In the genomic region with DNA sequence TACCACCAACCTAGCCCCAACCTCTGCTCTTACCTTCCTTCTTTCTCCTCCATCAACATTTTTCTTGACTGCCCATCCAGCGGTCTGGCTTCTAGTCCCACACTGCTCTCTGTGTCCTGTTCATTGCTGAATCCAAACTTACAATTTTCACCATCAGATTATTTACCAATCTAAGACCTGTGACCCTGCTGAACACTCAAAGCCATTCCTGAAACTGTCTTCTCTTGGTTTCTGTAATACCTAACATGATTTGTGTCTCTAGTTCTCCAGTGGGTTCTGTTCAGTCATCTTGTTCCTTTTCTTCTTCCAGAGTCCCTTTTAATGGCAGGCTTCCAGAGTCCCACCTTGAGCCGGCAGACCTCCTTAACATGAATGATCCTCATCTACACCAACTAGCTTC, we compare ENCODE assay signal across 1 cellular context.
TF ChIP-seq lines count a peak whose summit lies in the region.

No MANE protein-coding gene starts in this region.

TF ChIP-seq in GM12878, 131 proteins besides CTCF, POLR2A, EP300 and RAD21 (continued from another document):
- TF ChIP-seq NKRF (conservative IDR thresholded peaks at IDR 0.05), result no peak
- TF ChIP-seq, protein P1, sequence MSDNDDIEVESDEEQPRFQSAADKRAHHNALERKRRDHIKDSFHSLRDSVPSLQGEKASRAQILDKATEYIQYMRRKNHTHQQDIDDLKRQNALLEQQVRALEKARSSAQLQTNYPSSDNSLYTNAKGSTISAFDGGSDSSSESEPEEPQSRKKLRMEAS (IDR thresholded peaks at IDR 0.05; ENCODE audit: low read depth, low read length), result no peak
- TF ChIP-seq PML (IDR thresholded peaks at IDR 0.05; ENCODE audit: low read length), result no peak
- TF ChIP-seq EGR1 (IDR thresholded peaks at IDR 0.05; ENCODE audit: borderline replicate concordance in 1 of 2, low read depth in 2 of 2, low read length in 2 of 2), result no peak
